2 cellular contexts compared by ENCODE assay signal in genomic region chr6:158624684-158625682, GRCh38.
TF ChIP-seq lines count a peak whose summit lies in the region.

No MANE protein-coding gene starts in this region.

TF ChIP-seq in K562, 482 proteins besides CTCF, POLR2A, EP300 and RAD21:
- TF ChIP-seq THAP12 (CRISPR knock-in tag; IDR thresholded peaks at IDR 0.05) (no peak), FOXP4 (CRISPR knock-in tag; IDR thresholded peaks at IDR 0.05; ENCODE audit: borderline replicate concordance) (no peak), CHD2 (IDR thresholded peaks at IDR 0.05; ENCODE audit: low read depth, low read length) (no peak), POLR2G (IDR thresholded peaks at IDR 0.05; ENCODE audit: low read depth, low read length) (peak; percentile 37; the same call in 1 of the 2 replicates)

TF ChIP-seq in SK-N-SH treated with all-trans-retinoic acid at 6 μM for 48 hours, 23 proteins besides CTCF, POLR2A, EP300 and RAD21:
- TF ChIP-seq ZC3H10 (CRISPR knock-in tag; IDR thresholded peaks at IDR 0.05) = no peak
- no peak for TF ChIP-seq PPARA (CRISPR knock-in tag; IDR thresholded peaks at IDR 0.05; ENCODE audit: borderline replicate concordance)
- TF ChIP-seq ZFP3 (CRISPR knock-in tag; IDR thresholded peaks at IDR 0.05) = no peak
- TF ChIP-seq ZNF565 (CRISPR knock-in tag; conservative IDR thresholded peaks at IDR 0.05; ENCODE audit: low read depth) = no peak
- no peak for TF ChIP-seq CSDC2 (CRISPR knock-in tag; IDR thresholded peaks at IDR 0.05)
- TF ChIP-seq ARNTL (CRISPR knock-in tag; IDR thresholded peaks at IDR 0.05; ENCODE audit: borderline replicate concordance, low read depth) = no peak
- no peak for TF ChIP-seq PATZ1 (CRISPR knock-in tag; IDR thresholded peaks at IDR 0.05; ENCODE audit: borderline replicate concordance)
- TF ChIP-seq CREB5 (CRISPR knock-in tag; IDR thresholded peaks at IDR 0.05; ENCODE audit: low read depth) = no peak
- no peak for TF ChIP-seq ZFP30 (CRISPR knock-in tag; IDR thresholded peaks at IDR 0.05)
- no peak for TF ChIP-seq CSRNP3 (CRISPR knock-in tag; IDR thresholded peaks at IDR 0.05)
- TF ChIP-seq TSHZ2 (CRISPR knock-in tag; IDR thresholded peaks at IDR 0.05) = no peak
- no peak for TF ChIP-seq TCF4 (CRISPR knock-in tag; IDR thresholded peaks at IDR 0.05; ENCODE audit: borderline replicate concordance)
- TF ChIP-seq BACH2 (CRISPR knock-in tag; IDR thresholded peaks at IDR 0.05; ENCODE audit: borderline replicate concordance) = no peak
- TF ChIP-seq ESRRG (CRISPR knock-in tag; IDR thresholded peaks at IDR 0.05) = no peak
- TF ChIP-seq ISL1 (CRISPR knock-in tag; IDR thresholded peaks at IDR 0.05) = no peak
- no peak for TF ChIP-seq SNAI2 (CRISPR knock-in tag; IDR thresholded peaks at IDR 0.05)
- no peak for TF ChIP-seq GLIS3 (CRISPR knock-in tag; IDR thresholded peaks at IDR 0.05)
- TF ChIP-seq TOX (CRISPR knock-in tag; IDR thresholded peaks at IDR 0.05; ENCODE audit: borderline replicate concordance) = no peak
